ENCODE assay signal across 18 cellular contexts in genomic region chr9:77834898-77835505, GRCh38.
"Had no signal": no experiment of that assay in that cellular context is flagged by ENCODE, and none has a peak within 500 bp of the region (broad histone marks: within the 10 kb centered on the region; RNA-seq: fewer than 3 reads in every experiment).

No MANE protein-coding gene starts in this region.

- ATAC-seq: activated CD8-positive, alpha-beta memory T cell treated with anti-CD3 and anti-CD28 coated beads, Interleukin-2, amount 10 ng/mL, durations not matched to agents 7 days and 5 days; activated naive CD4-positive, alpha-beta T cell treated with anti-CD3 and anti-CD28 coated beads, Interleukin-2, amount 50 U/mL, for 72 hours; heart right ventricle; left lobe of liver; stimulated activated naive CD8-positive, alpha-beta T cell treated with anti-CD3 and anti-CD28 coated beads, Interleukin-15, Interleukin-2, amounts not matched to agents 100 U/mL and 50 U/mL, for 24 hours had no signal

- H3K9me3 ChIP-seq: breast epithelium, esophagus squamous epithelium, heart right ventricle, ovary, sigmoid colon had no signal

- H3K27me3 ChIP-seq: breast epithelium, esophagus squamous epithelium, heart right ventricle, ovary, sigmoid colon had no signal

- DNase-seq: activated CD4-positive, alpha-beta T cell treated with anti-CD3 and anti-CD28 coated beads, Interleukin-2, amount 50 U/mL, for 4 hours; activated CD4-positive, CD25-positive, alpha-beta regulatory T cell treated with anti-CD3 and anti-CD28 coated beads, Interleukin-2, amount 50 U/mL, for 72 hours; activated CD8-positive, alpha-beta memory T cell treated with anti-CD3 and anti-CD28 coated beads, Interleukin-2, amount 10 ng/mL, durations not matched to agents 7 days and 5 days; activated effector memory CD4-positive, alpha-beta T cell treated with anti-CD3 and anti-CD28 coated beads, Interleukin-2, amount 50 U/mL, for 16 hours; activated T-cell treated with anti-CD3 and anti-CD28 coated beads, Interleukin-2, amount 50 U/mL, for 24 hours; anterior cingulate cortex; esophagus squamous epithelium; foreskin melanocyte; heart right ventricle; ovary; sigmoid colon; stimulated activated CD4-positive, alpha-beta T cell treated with anti-CD3 and anti-CD28 coated beads, Interleukin-4, amount 100 ng/mL, for 1 hour; stimulated activated CD8-positive, alpha-beta memory T cell treated with anti-CD3 and anti-CD28 coated beads, Interleukin-4, amount 100 ng/mL, for 48 hours; stimulated activated naive CD8-positive, alpha-beta T cell treated with anti-CD3 and anti-CD28 coated beads, Interleukin-15, Interleukin-2, amounts not matched to agents 100 U/mL and 50 U/mL, for 24 hours; T-helper 2 cell had no signal

- H3K27ac ChIP-seq: breast epithelium, esophagus squamous epithelium, heart right ventricle, sigmoid colon had no signal

- H3K4me3 ChIP-seq: breast epithelium, esophagus squamous epithelium, heart right ventricle, ovary, sigmoid colon had no signal

- H3K36me3 ChIP-seq: breast epithelium, esophagus squamous epithelium, heart right ventricle, ovary, sigmoid colon had no signal
